17 cellular contexts compared by ENCODE assay signal in the genomic region with DNA sequence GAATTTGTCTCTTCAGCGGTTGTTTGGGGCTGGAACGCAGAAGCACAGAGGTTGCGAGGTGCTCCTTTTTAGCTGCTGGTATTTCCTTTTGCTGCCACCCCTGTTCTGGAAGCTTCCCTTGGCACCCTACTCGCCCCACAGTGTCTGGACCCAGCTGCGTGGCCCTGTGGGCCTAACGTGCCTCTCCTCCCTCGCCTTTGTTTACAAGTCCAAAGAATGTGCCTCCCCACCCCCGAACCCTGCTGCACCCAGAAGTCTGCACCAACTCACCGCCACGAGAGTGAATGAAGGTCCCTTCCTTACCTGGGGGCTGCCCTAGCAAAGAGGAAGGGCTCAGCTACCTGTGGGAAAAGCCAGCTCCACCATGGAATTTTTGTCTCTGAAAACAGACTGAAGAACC.
"Had no signal": no experiment of that assay in that cellular context is flagged by ENCODE, and none has a peak within 500 bp of the region (broad histone marks: within the 10 kb centered on the region; RNA-seq: fewer than 3 reads in every experiment).

No MANE protein-coding gene starts in this region.

- H3K4me1 Mint-ChIP-seq: activated CD4-positive, alpha-beta T cell treated with anti-CD3 and anti-CD28 coated beads for 36 hours; naive B cell; stimulated activated memory B cell treated with anti-CD40 and anti-IgM and Interleukin-4, amounts not matched to agents 10 μg/mL and 1 μg/mL and 100 μg/mL, for 72 hours had no signal

- DNase-seq: activated CD4-positive, alpha-beta T cell treated with anti-CD3 and anti-CD28 coated beads for 36 hours; activated CD4-positive, alpha-beta T cell treated with anti-CD3 and anti-CD28 coated beads, Interleukin-2, amount 50 U/mL, for 48 hours; activated gamma-delta T cell treated with Interleukin-2 at 50 U/mL for 16 hours; amniotic stem cell; body of pancreas; caudate nucleus; foreskin melanocyte; glutamatergic neuron; hippocampal formation; naive B cell; ovary; sigmoid colon; stimulated activated CD4-positive, alpha-beta T cell treated with anti-CD3 and anti-CD28 coated beads, Interleukin-4, amount 100 ng/mL, for 24 hours; upper lobe of right lung had no signal

- H3K4me1 ChIP-seq: body of pancreas, sigmoid colon, upper lobe of right lung had no signal

- H3K27ac Mint-ChIP-seq: activated CD4-positive, alpha-beta T cell treated with anti-CD3 and anti-CD28 coated beads for 36 hours; activated naive CD4-positive, alpha-beta T cell treated with anti-CD3 and anti-CD28 coated beads, Interleukin-2, amount 50 U/mL, for 72 hours; stimulated activated memory B cell treated with anti-CD40 and anti-IgM and Interleukin-4, amounts not matched to agents 10 μg/mL and 1 μg/mL and 100 μg/mL, for 72 hours; T-helper 2 cell treated with Interferon-gamma antibody and Interleukin-4, amounts not matched to agents 5 μg/mL and 100 μg/mL, for 36 hours had no signal

- H3K27ac ChIP-seq: body of pancreas, ovary, sigmoid colon, upper lobe of right lung had no signal

- H3K27me3 ChIP-seq: body of pancreas, ovary, sigmoid colon, upper lobe of right lung had no signal

- H3K27me3 Mint-ChIP-seq: activated CD4-positive, alpha-beta T cell treated with anti-CD3 and anti-CD28 coated beads for 36 hours had no signal

- H3K9me3 ChIP-seq: body of pancreas, ovary, sigmoid colon, upper lobe of right lung had no signal

- H3K4me3 Mint-ChIP-seq: activated CD4-positive, alpha-beta T cell treated with anti-CD3 and anti-CD28 coated beads for 36 hours; naive B cell; stimulated activated memory B cell treated with anti-CD40 and anti-IgM and Interleukin-4, amounts not matched to agents 10 μg/mL and 1 μg/mL and 100 μg/mL, for 72 hours; T-helper 2 cell treated with Interferon-gamma antibody and Interleukin-4, amounts not matched to agents 5 μg/mL and 100 μg/mL, for 36 hours had no signal

- ATAC-seq: activated CD4-positive, alpha-beta T cell treated with anti-CD3 and anti-CD28 coated beads for 36 hours; activated naive CD4-positive, alpha-beta T cell treated with anti-CD3 and anti-CD28 coated beads, Interleukin-2, amount 50 U/mL, for 72 hours; body of pancreas; stimulated activated memory B cell treated with anti-CD40 and anti-IgM and Interleukin-4, amounts not matched to agents 10 μg/mL and 1 μg/mL and 100 μg/mL, for 72 hours; upper lobe of right lung had no signal

- H3K4me3 ChIP-seq: body of pancreas, ovary, sigmoid colon, upper lobe of right lung had no signal

- H3K9me3 Mint-ChIP-seq: activated naive CD4-positive, alpha-beta T cell treated with anti-CD3 and anti-CD28 coated beads, Interleukin-2, amount 50 U/mL, for 72 hours; naive B cell; stimulated activated memory B cell treated with anti-CD40 and anti-IgM and Interleukin-4, amounts not matched to agents 10 μg/mL and 1 μg/mL and 100 μg/mL, for 72 hours; T-helper 2 cell treated with Interferon-gamma antibody and Interleukin-4, amounts not matched to agents 5 μg/mL and 100 μg/mL, for 36 hours had no signal

- H3K36me3 Mint-ChIP-seq: activated naive CD4-positive, alpha-beta T cell treated with anti-CD3 and anti-CD28 coated beads, Interleukin-2, amount 50 U/mL, for 72 hours; stimulated activated memory B cell treated with anti-CD40 and anti-IgM and Interleukin-4, amounts not matched to agents 10 μg/mL and 1 μg/mL and 100 μg/mL, for 72 hours had no signal

- H3K36me3 ChIP-seq: ovary, sigmoid colon, upper lobe of right lung had no signal
